ENCODE assay signal across 1 cellular context in the genomic region with DNA sequence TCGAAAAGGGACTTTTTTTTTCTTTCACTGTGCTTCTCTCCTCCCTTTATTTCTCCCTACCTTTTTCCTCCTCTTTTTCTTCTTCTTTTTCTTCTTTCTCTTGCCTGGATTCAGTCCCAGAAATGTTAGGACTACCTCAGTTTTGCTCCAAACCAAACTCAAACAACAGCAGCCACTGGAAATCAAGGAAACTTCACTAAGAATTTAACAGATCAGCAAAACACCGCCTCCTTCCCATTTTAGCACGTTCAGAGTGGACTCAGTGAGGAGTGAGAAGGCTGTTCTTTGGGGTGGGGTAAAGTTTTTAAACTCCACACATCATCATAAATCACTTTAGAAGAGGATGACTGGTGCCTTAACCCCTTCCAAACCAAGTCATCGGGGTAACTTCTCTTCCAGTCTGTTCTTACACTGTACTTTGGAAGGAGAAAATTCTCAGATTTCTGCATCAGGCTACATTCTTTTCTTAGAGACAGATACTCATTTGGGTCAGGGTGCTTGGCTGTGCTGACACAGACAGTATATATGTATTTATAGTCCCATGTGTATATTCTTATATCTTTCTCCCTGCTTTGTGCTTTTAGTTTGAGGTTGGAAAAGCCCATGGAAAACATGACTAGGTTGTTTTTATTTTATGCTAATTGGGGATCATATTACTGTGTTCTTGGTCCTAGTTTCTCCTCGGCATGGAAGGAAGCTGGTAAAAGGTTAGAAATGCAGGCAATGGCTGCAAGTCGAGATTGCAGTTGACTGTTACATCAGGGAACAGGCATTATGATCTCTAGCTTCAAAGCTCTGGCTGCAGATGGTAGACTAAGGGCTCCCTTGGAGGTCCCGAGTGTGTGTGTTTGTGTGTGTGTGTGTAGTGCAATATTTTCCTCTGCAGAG.
TF ChIP-seq lines count a peak whose summit lies in the region.

A gene with protein sequence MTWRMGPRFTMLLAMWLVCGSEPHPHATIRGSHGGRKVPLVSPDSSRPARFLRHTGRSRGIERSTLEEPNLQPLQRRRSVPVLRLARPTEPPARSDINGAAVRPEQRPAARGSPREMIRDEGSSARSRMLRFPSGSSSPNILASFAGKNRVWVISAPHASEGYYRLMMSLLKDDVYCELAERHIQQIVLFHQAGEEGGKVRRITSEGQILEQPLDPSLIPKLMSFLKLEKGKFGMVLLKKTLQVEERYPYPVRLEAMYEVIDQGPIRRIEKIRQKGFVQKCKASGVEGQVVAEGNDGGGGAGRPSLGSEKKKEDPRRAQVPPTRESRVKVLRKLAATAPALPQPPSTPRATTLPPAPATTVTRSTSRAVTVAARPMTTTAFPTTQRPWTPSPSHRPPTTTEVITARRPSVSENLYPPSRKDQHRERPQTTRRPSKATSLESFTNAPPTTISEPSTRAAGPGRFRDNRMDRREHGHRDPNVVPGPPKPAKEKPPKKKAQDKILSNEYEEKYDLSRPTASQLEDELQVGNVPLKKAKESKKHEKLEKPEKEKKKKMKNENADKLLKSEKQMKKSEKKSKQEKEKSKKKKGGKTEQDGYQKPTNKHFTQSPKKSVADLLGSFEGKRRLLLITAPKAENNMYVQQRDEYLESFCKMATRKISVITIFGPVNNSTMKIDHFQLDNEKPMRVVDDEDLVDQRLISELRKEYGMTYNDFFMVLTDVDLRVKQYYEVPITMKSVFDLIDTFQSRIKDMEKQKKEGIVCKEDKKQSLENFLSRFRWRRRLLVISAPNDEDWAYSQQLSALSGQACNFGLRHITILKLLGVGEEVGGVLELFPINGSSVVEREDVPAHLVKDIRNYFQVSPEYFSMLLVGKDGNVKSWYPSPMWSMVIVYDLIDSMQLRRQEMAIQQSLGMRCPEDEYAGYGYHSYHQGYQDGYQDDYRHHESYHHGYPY (minus strand): TSS at position 280 of the 888 bp plus-strand sequence. CDS start 1,238 bp downstream, outside the sequence.

TF ChIP-seq in H1, 55 proteins besides CTCF, POLR2A, EP300 and RAD21:
- TF ChIP-seq TBP (IDR thresholded peaks at IDR 0.05; ENCODE audit: low read depth, low read length) (peak; percentile 95), BRCA1 (IDR thresholded peaks at IDR 0.05; ENCODE audit: low read depth, low read length) (no peak), YY1 (IDR thresholded peaks at IDR 0.05; ENCODE audit: low read depth, low read length) (no peak), EGR1 (IDR thresholded peaks at IDR 0.05; ENCODE audit: borderline replicate concordance, low read depth, low read length) (peak; percentile 13; the same call in 1 of the 2 replicates), GTF2F1 (IDR thresholded peaks at IDR 0.05; ENCODE audit: borderline replicate concordance, low read depth, low read length) (peak; percentile 95), CHD1 (IDR thresholded peaks at IDR 0.05; ENCODE audit: low read depth, low read length) (no peak), CBX5 (IDR thresholded peaks at IDR 0.05; ENCODE audit: low read depth, low read length) (no peak), TAF1 (IDR thresholded peaks at IDR 0.05; ENCODE audit: low read depth, low read length) (0 out of 2 replicates have a peak, but pooled peaks have one; percentile 3), JUND (IDR thresholded peaks at IDR 0.05; ENCODE audit: low read length) (no peak), PHF8 (conservative IDR thresholded peaks at IDR 0.05; ENCODE audit: low read depth, low read length) (no peak), POLR2AphosphoS5 (IDR thresholded peaks at IDR 0.05; ENCODE audit: low read depth, low read length) (peak; percentile 98), CTBP2 (IDR thresholded peaks at IDR 0.05; ENCODE audit: borderline replicate concordance, insufficient read depth, insufficient read length, low read length) (no peak), GABPA (IDR thresholded peaks at IDR 0.05; ENCODE audit: borderline replicate concordance, insufficient read depth, low read length) (no peak), TAF7 (optimal IDR thresholded peaks at IDR 0.05; ENCODE audit: borderline replicate concordance, low read depth, low read length) (peak; percentile 100), SP1 (IDR thresholded peaks at IDR 0.05; ENCODE audit: low read depth, low read length) (peak; percentile 71; the same call in 1 of the 2 replicates), SIX5 (IDR thresholded peaks at IDR 0.05; ENCODE audit: low read depth, low read length) (peak; percentile 16; the same call in 1 of the 2 replicates)
- TF ChIP-seq, protein P1, sequence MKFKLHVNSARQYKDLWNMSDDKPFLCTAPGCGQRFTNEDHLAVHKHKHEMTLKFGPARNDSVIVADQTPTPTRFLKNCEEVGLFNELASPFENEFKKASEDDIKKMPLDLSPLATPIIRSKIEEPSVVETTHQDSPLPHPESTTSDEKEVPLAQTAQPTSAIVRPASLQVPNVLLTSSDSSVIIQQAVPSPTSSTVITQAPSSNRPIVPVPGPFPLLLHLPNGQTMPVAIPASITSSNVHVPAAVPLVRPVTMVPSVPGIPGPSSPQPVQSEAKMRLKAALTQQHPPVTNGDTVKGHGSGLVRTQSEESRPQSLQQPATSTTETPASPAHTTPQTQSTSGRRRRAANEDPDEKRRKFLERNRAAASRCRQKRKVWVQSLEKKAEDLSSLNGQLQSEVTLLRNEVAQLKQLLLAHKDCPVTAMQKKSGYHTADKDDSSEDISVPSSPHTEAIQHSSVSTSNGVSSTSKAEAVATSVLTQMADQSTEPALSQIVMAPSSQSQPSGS (IDR thresholded peaks at IDR 0.05; ENCODE audit: low read length), result no peak
- TF ChIP-seq, protein P2, sequence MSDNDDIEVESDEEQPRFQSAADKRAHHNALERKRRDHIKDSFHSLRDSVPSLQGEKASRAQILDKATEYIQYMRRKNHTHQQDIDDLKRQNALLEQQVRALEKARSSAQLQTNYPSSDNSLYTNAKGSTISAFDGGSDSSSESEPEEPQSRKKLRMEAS (IDR thresholded peaks at IDR 0.05), result no peak
